Comparison of ENCODE assay signal across 10 cellular contexts in genomic region chr17:15649861-15650391, GRCh38. TPM values are rescaled to one million over a fixed set of nuclear protein-coding genes. Genes with fewer than 3 reads are reported as not detected.
A peak's percentile ranks its signal among the peaks of the same experiment; 100 is the strongest.
DNase-seq lines count a peak whose midpoint lies in the region; ATAC-seq and TF ChIP-seq lines count a peak whose summit lies in the region.
"Had no signal": no experiment of that assay in that cellular context is flagged by ENCODE, and none has a peak within 500 bp of the region (broad histone marks: within the 10 kb centered on the region; RNA-seq: fewer than 3 reads in every experiment).

No MANE protein-coding gene starts in this region.

- DNase-seq in left cardiac atrium (peak; percentile 49), Right ventricle myocardium superior (no peak), chondrocyte (ENCODE audit: low spot score) (no peak), mucosa of descending colon (peak; percentile 72 to 74 (median 73)), NCI-H2227 treated with DMSO at 0.1 percent for 48 hours (lab: John Stamatoyannopoulos, UW) (no peak)
- DNase-seq in activated effector memory CD4-positive, alpha-beta T cell treated with anti-CD3 and anti-CD28 coated beads, Interleukin-2, amount 50 U/mL, for 16 hours = no peak
- DNase-seq: activated CD4-positive, alpha-beta T cell treated with anti-CD3 and anti-CD28 coated beads for 48 hours; erythroblast had no signal

- H3K4me1 ChIP-seq in mucosa of descending colon (ENCODE audit: low read depth) = peaks cover 23% of the 10 kb centered on the region

- H3K9me3 ChIP-seq in mucosa of descending colon = no peaks in the 10 kb centered on the region

- no peak overlapping the region for H3K4me3 ChIP-seq in mucosa of descending colon

- ATAC-seq in left cardiac atrium = no peak
- ATAC-seq in Right ventricle myocardium superior (ENCODE audit: poor library complexity) = no peak
- peak; percentile 56 for ATAC-seq in mucosa of descending colon
- ATAC-seq in GM18868 (IDR thresholded peaks at IDR 0.05; ENCODE audit: unreplicated experiment) = no peak
- no peak for ATAC-seq in GM19395 (IDR thresholded peaks at IDR 0.05; ENCODE audit: unreplicated experiment)

- peaks cover 79% of the 10 kb centered on the region for H3K4me1 Mint-ChIP-seq in chondrocyte (ENCODE audit: low read depth)

- no peaks in the 10 kb centered on the region for H3K36me3 ChIP-seq in mucosa of descending colon (ENCODE audit: low read depth)

- TF ChIP-seq CTCF in chondrocyte (IDR thresholded peaks at IDR 0.05) (no peak), mucosa of descending colon (IDR thresholded peaks at IDR 0.05) (no peak)

- peak overlapping the region; percentile 96 for H3K27ac Mint-ChIP-seq in chondrocyte (ENCODE audit: unreplicated experiment)

- peak overlapping the region; percentile 88 for H3K4me3 Mint-ChIP-seq in chondrocyte (ENCODE audit: unreplicated experiment)

- intact Hi-C loops in left cardiac atrium (cut with DNase I) (no loop called here), Right ventricle myocardium superior (cut with DNase I) (no loop called here), mucosa of descending colon (cut with DNase I, micrococcal nuclease) (no loop called here)

- H3K9me3 Mint-ChIP-seq in chondrocyte (ENCODE audit: low read depth) = no peaks in the 10 kb centered on the region

- no peaks in the 10 kb centered on the region for H3K27me3 Mint-ChIP-seq in chondrocyte (ENCODE audit: low read depth)

- no peaks in the 10 kb centered on the region for H3K36me3 Mint-ChIP-seq in chondrocyte (ENCODE audit: low read depth)

RNA-seq across cellular contexts. Expression of gene FBXW10B, which starts 30.4 kb away (rescaled TPM):
- total RNA-seq in left cardiac atrium (under 1 TPM; 0.16 to 0.56 TPM), Right ventricle myocardium superior (0.48 TPM), chondrocyte (0.94 to 1.1 TPM (median 1.0 TPM) in 3 replicates), mucosa of descending colon (1 to 10 TPM in 1 of 3 donors, under 1 TPM in 2; 0.75 to 1.3 (median 0.82) TPM)

RNA-seq across cellular contexts. Expression of gene TRIM16, which starts 34.2 kb away (rescaled TPM):
- total RNA-seq in left cardiac atrium (10 to 100 TPM; 17.5 to 18.1 TPM), Right ventricle myocardium superior (35.1 TPM), chondrocyte (25.5 to 34.2 TPM (median 32.4 TPM) in 3 replicates), mucosa of descending colon (10 to 100 TPM; 20.1 to 22.8 (median 21.9) TPM)

RNA-seq across cellular contexts. Expression of gene ZNF286A, which starts 49.6 kb away (rescaled TPM):
- total RNA-seq in left cardiac atrium (10 to 100 TPM; 12.7 to 13.7 TPM), Right ventricle myocardium superior (11.0 TPM), chondrocyte (33.6 to 38.2 TPM (median 35.0 TPM) in 3 replicates), mucosa of descending colon (10 to 100 TPM in 2 of 3 donors, 1 to 10 TPM in 1; 6.0 to 21.6 (median 10.2) TPM)

Comparison
In these comparisons a context has a peak if more than half of its experiments do, and no peak if none do; other contexts are left out.
1. DNase-seq: peak in left cardiac atrium (single experiment) and mucosa of descending colon (3 of 3); none in Right ventricle myocardium superior (single experiment), chondrocyte (single experiment), NCI-H2227 treated with DMSO at 0.1 percent for 48 hours (single experiment) and activated effector memory CD4-positive, alpha-beta T cell treated with anti-CD3 and anti-CD28 coated beads, Interleukin-2, amount 50 U/mL, for 16 hours (single experiment).